ENCODE assay signal across 1 cellular context in the genomic region with DNA sequence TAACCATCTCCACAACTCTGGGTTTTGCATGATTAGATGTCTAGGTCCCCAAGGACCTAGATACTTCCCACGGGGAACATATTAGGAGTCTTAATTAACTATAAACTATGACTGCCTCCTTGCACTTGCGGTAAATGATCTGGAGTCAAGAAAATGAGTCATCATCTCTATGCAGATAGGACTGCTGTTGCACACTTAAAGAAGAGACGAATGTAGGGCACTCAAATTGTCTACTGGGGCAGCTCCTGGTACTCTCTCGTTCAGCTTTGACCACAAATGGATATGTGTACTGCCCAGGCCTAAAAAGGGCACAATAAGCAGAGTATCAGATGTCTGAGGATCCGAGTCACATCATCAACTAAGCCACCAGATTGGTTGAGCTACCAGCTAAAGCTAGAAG.
TF ChIP-seq lines count a peak whose summit lies in the region.

No MANE protein-coding gene starts in this region.

TF ChIP-seq in HCT116, 20 proteins besides CTCF, POLR2A, EP300 and RAD21 (continued from another document):
- TF ChIP-seq, protein P1, sequence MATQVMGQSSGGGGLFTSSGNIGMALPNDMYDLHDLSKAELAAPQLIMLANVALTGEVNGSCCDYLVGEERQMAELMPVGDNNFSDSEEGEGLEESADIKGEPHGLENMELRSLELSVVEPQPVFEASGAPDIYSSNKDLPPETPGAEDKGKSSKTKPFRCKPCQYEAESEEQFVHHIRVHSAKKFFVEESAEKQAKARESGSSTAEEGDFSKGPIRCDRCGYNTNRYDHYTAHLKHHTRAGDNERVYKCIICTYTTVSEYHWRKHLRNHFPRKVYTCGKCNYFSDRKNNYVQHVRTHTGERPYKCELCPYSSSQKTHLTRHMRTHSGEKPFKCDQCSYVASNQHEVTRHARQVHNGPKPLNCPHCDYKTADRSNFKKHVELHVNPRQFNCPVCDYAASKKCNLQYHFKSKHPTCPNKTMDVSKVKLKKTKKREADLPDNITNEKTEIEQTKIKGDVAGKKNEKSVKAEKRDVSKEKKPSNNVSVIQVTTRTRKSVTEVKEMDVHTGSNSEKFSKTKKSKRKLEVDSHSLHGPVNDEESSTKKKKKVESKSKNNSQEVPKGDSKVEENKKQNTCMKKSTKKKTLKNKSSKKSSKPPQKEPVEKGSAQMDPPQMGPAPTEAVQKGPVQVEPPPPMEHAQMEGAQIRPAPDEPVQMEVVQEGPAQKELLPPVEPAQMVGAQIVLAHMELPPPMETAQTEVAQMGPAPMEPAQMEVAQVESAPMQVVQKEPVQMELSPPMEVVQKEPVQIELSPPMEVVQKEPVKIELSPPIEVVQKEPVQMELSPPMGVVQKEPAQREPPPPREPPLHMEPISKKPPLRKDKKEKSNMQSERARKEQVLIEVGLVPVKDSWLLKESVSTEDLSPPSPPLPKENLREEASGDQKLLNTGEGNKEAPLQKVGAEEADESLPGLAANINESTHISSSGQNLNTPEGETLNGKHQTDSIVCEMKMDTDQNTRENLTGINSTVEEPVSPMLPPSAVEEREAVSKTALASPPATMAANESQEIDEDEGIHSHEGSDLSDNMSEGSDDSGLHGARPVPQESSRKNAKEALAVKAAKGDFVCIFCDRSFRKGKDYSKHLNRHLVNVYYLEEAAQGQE (IDR thresholded peaks at IDR 0.05; ENCODE audit: low read depth): no peak
- no peak for TF ChIP-seq CEBPB (IDR thresholded peaks at IDR 0.05; ENCODE audit: low read depth)
- no peak for TF ChIP-seq TCF7L2 (IDR thresholded peaks at IDR 0.05; ENCODE audit: borderline replicate concordance, extremely low read depth, insufficient read depth, insufficient read length)
- no peak for TF ChIP-seq YY1 (IDR thresholded peaks at IDR 0.05; ENCODE audit: extremely low read depth, insufficient replicate concordance, low read depth, low read length)
- TF ChIP-seq, protein P2, sequence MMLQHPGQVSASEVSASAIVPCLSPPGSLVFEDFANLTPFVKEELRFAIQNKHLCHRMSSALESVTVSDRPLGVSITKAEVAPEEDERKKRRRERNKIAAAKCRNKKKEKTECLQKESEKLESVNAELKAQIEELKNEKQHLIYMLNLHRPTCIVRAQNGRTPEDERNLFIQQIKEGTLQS (IDR thresholded peaks at IDR 0.05): no peak
- TF ChIP-seq, protein P3, sequence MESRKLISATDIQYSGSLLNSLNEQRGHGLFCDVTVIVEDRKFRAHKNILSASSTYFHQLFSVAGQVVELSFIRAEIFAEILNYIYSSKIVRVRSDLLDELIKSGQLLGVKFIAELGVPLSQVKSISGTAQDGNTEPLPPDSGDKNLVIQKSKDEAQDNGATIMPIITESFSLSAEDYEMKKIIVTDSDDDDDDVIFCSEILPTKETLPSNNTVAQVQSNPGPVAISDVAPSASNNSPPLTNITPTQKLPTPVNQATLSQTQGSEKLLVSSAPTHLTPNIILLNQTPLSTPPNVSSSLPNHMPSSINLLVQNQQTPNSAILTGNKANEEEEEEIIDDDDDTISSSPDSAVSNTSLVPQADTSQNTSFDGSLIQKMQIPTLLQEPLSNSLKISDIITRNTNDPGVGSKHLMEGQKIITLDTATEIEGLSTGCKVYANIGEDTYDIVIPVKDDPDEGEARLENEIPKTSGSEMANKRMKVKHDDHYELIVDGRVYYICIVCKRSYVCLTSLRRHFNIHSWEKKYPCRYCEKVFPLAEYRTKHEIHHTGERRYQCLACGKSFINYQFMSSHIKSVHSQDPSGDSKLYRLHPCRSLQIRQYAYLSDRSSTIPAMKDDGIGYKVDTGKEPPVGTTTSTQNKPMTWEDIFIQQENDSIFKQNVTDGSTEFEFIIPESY (IDR thresholded peaks at IDR 0.05; ENCODE audit: extremely low read depth, insufficient replicate concordance, low read length): no peak
